ENCODE assay signal across 29 cellular contexts in genomic region chr12:132818562-132818961, GRCh38. TPM values are rescaled to one million over a fixed set of nuclear protein-coding genes. Genes with fewer than 3 reads are reported as not detected.
DNase-seq lines count a peak whose midpoint lies in the region; ATAC-seq and TF ChIP-seq lines count a peak whose summit lies in the region.
"Had no signal": no experiment of that assay in that cellular context is flagged by ENCODE, and none has a peak within 500 bp of the region (broad histone marks: within the 10 kb centered on the region; RNA-seq: fewer than 3 reads in every experiment).

No MANE protein-coding gene starts in this region.

- H3K27ac ChIP-seq in HEK293 (ENCODE audit: extremely low read depth, low read depth, low read length) (no peak overlapping the region), osteoblast (ENCODE audit: low read depth, low read length) (no peak overlapping the region), body of pancreas (no peak overlapping the region)
- H3K27ac ChIP-seq: coronary artery, foreskin keratinocyte, heart right ventricle, SJCRH30, thoracic aorta had no signal

- no peak overlapping the region for H3K4me2 ChIP-seq in osteoblast (ENCODE audit: insufficient read depth, low read length)

- TF ChIP-seq POLR2A in body of pancreas (IDR thresholded peaks at IDR 0.05): no peak

- TF ChIP-seq CTCF in HEK293 (tag by site-specific recombination; IDR thresholded peaks at IDR 0.05): no peak
- no peak for TF ChIP-seq CTCF in chondrocyte (IDR thresholded peaks at IDR 0.05)
- TF ChIP-seq CTCF in osteoblast (IDR thresholded peaks at IDR 0.05; ENCODE audit: extremely low read depth, low read depth, low read length): no peak
- no peak for TF ChIP-seq CTCF in body of pancreas (IDR thresholded peaks at IDR 0.05)

- H3K36me3 ChIP-seq in HEK293 (ENCODE audit: control insufficient read depth in 2 of 2, insufficient read depth in 1 of 2, low read length in 2 of 2) (peaks cover 26 to 71% of the 10 kb centered on the region in 2 experiments; a peak in 2 of 3 replicates), osteoblast (ENCODE audit: insufficient read depth, low read length) (peaks cover 79% of the 10 kb centered on the region), body of pancreas (replicated peaks in 1 of 2; ENCODE audit: insufficient read depth in 1 of 2, low read depth in 2 of 2) (peaks cover 9 to 33% of the 10 kb centered on the region in 2 donors)

- peaks cover 27% of the 10 kb centered on the region for H3K4me1 Mint-ChIP-seq in activated naive CD4-positive, alpha-beta T cell treated with anti-CD3 and anti-CD28 coated beads, Interleukin-2, amount 10 ng/mL, durations not matched to agents 7 days and 5 days
- H3K4me1 Mint-ChIP-seq in chondrocyte (ENCODE audit: low read depth): no peaks in the 10 kb centered on the region
- H3K4me1 Mint-ChIP-seq: CD14-positive monocyte, neural crest cell, WTC11 had no signal

- 93% methylated on average over 8 of the region's 8 CpGs for WGBS in body of pancreas, 2 donors

- H3K4me3 Mint-ChIP-seq in activated naive CD4-positive, alpha-beta T cell treated with anti-CD3 and anti-CD28 coated beads, Interleukin-2, amount 10 ng/mL, durations not matched to agents 7 days and 5 days: no peak overlapping the region
- no peak overlapping the region for H3K4me3 Mint-ChIP-seq in chondrocyte (ENCODE audit: unreplicated experiment)
- H3K4me3 Mint-ChIP-seq: activated naive CD4-positive, alpha-beta T cell treated with anti-CD3 and anti-CD28 coated beads for 36 hours; activated T-cell treated with anti-CD3 and anti-CD28 coated beads, Interleukin-2, amount 50 U/mL, for 72 hours; CD14-positive monocyte; neural crest cell; WTC11 had no signal

- no peaks in the 10 kb centered on the region for H3K9me3 Mint-ChIP-seq in activated naive CD4-positive, alpha-beta T cell treated with anti-CD3 and anti-CD28 coated beads, Interleukin-2, amount 10 ng/mL, durations not matched to agents 7 days and 5 days
- H3K9me3 Mint-ChIP-seq in chondrocyte (ENCODE audit: low read depth): no peaks in the 10 kb centered on the region
- H3K9me3 Mint-ChIP-seq: activated naive CD4-positive, alpha-beta T cell treated with anti-CD3 and anti-CD28 coated beads for 36 hours; activated T-cell treated with anti-CD3 and anti-CD28 coated beads, Interleukin-2, amount 50 U/mL, for 72 hours; neural crest cell; WTC11 had no signal

- H3K79me2 ChIP-seq in osteoblast (ENCODE audit: insufficient read depth, low read length): peaks cover 72% of the 10 kb centered on the region

- no peaks in the 10 kb centered on the region for H3K4me1 ChIP-seq in HEK293 (ENCODE audit: control insufficient read depth, insufficient read depth, low read length)
- peaks cover under 1% of the 10 kb centered on the region for H3K4me1 ChIP-seq in osteoblast (ENCODE audit: insufficient read depth, low read length)
- H3K4me1 ChIP-seq in body of pancreas: no peaks in the 10 kb centered on the region
- H3K4me1 ChIP-seq: foreskin keratinocyte, heart right ventricle, SJCRH30 had no signal

- peaks cover 49% of the 10 kb centered on the region for H3K36me3 Mint-ChIP-seq in activated naive CD4-positive, alpha-beta T cell treated with anti-CD3 and anti-CD28 coated beads, Interleukin-2, amount 10 ng/mL, durations not matched to agents 7 days and 5 days
- H3K36me3 Mint-ChIP-seq in chondrocyte (ENCODE audit: low read depth): peaks cover 32% of the 10 kb centered on the region

- no peaks in the 10 kb centered on the region for H3K27me3 Mint-ChIP-seq in activated naive CD4-positive, alpha-beta T cell treated with anti-CD3 and anti-CD28 coated beads, Interleukin-2, amount 10 ng/mL, durations not matched to agents 7 days and 5 days
- H3K27me3 Mint-ChIP-seq in chondrocyte (ENCODE audit: low read depth): no peaks in the 10 kb centered on the region

- no peak overlapping the region for H3K4me3 ChIP-seq in HEK293 (ENCODE audit: low read depth, low read length)
- no peak overlapping the region for H3K4me3 ChIP-seq in osteoblast (ENCODE audit: insufficient read depth, low read length)
- H3K4me3 ChIP-seq in body of pancreas: no peak overlapping the region
- H3K4me3 ChIP-seq: coronary artery, heart right ventricle, lung, mucosa of descending colon, SJCRH30, thoracic aorta had no signal

- H3K9me3 ChIP-seq in HEK293 (ENCODE audit: control insufficient read depth, insufficient read depth, low read depth, low read length) (no peaks in the 10 kb centered on the region), osteoblast (ENCODE audit: low read depth, low read length) (no peaks in the 10 kb centered on the region), body of pancreas (no peaks in the 10 kb centered on the region)
- H3K9me3 ChIP-seq: heart right ventricle, mucosa of descending colon, SJCRH30, thoracic aorta had no signal

- intact Hi-C loops in body of pancreas (cut with DNase I): no loop called here

- H3K27me3 ChIP-seq in osteoblast (ENCODE audit: insufficient read depth, low read length) (no peaks in the 10 kb centered on the region), body of pancreas (no peaks in the 10 kb centered on the region)
- H3K27me3 ChIP-seq: foreskin keratinocyte, heart right ventricle, SJCRH30 had no signal

- H4K20me1 ChIP-seq in osteoblast (ENCODE audit: insufficient read depth, low read length): peaks cover 65% of the 10 kb centered on the region

- POLR2A ChIA-PET in HEK293 (lab: Yijun Ruan, JAX): no interaction called here

- no peak for ATAC-seq in body of pancreas
- ATAC-seq: esophagus mucosa, foreskin keratinocyte, heart right ventricle, mucosa of descending colon, sciatic nerve, WTC11 had no signal

- no peak for DNase-seq in activated naive CD4-positive, alpha-beta T cell treated with anti-CD3 and anti-CD28 coated beads, Interleukin-2, amount 10 ng/mL, durations not matched to agents 7 days and 5 days
- no peak for DNase-seq in activated naive CD4-positive, alpha-beta T cell treated with anti-CD3 and anti-CD28 coated beads, Interleukin-2, amount 50 U/mL, for 16 hours
- no peak for DNase-seq in chondrocyte (ENCODE audit: low spot score)
- DNase-seq in osteoblast (ENCODE audit: insufficient read length, low spot score, missing footprints): peak; percentile 8
- no peak for DNase-seq in HT-29 (ENCODE audit: low spot score)
- DNase-seq in body of pancreas: no peak
- no peak for DNase-seq in hypothalamus (lab: John Stamatoyannopoulos, UW)
- DNase-seq: activated naive CD4-positive, alpha-beta T cell treated with anti-CD3 and anti-CD28 coated beads for 36 hours; activated T-cell treated with anti-CD3 and anti-CD28 coated beads, Interleukin-2, amount 50 U/mL, for 72 hours; foreskin keratinocyte; heart right ventricle; MM.1S; mucosa of descending colon; NCI-H1417; NCI-H2081; NCI-H226; NCI-H69; SJCRH30; stimulated activated CD4-positive, alpha-beta T cell treated with anti-CD3 and anti-CD28 coated beads, Interleukin-4, amount 100 ng/mL, for 24 hours; stimulated activated naive CD4-positive, alpha-beta T cell treated with Interleukin-2 at 50 U/mL for 16 hours had no signal

- CTCF ChIA-PET in activated naive CD4-positive, alpha-beta T cell treated with anti-CD3 and anti-CD28 coated beads, Interleukin-2, amount 10 ng/mL, durations not matched to agents 7 days and 5 days (lab: Charles Lee): no interaction called here
- CTCF ChIA-PET in HEK293 (lab: Yijun Ruan, JAX): no interaction called here

- peak overlapping the region; percentile 75 for H3K27ac Mint-ChIP-seq in activated naive CD4-positive, alpha-beta T cell treated with anti-CD3 and anti-CD28 coated beads, Interleukin-2, amount 10 ng/mL, durations not matched to agents 7 days and 5 days
- H3K27ac Mint-ChIP-seq in chondrocyte (ENCODE audit: unreplicated experiment): peak overlapping the region; percentile 57
- H3K27ac Mint-ChIP-seq: activated T-cell treated with anti-CD3 and anti-CD28 coated beads, Interleukin-2, amount 50 U/mL, for 72 hours; WTC11 had no signal

- no peak overlapping the region for H2AFZ ChIP-seq in osteoblast (ENCODE audit: low read length)

TF ChIP-seq in HEK293, 187 proteins besides CTCF, POLR2A, EP300 and RAD21 (continues in another document):
- TF ChIP-seq, protein P1, sequence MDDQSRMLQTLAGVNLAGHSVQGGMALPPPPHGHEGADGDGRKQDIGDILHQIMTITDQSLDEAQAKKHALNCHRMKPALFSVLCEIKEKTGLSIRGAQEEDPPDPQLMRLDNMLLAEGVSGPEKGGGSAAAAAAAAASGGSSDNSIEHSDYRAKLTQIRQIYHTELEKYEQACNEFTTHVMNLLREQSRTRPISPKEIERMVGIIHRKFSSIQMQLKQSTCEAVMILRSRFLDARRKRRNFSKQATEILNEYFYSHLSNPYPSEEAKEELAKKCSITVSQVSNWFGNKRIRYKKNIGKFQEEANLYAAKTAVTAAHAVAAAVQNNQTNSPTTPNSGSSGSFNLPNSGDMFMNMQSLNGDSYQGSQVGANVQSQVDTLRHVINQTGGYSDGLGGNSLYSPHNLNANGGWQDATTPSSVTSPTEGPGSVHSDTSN (CRISPR knock-in tag; IDR thresholded peaks at IDR 0.05): no peak
- no peak for TF ChIP-seq ZNF146 (tag by site-specific recombination; IDR thresholded peaks at IDR 0.05)
- peak; percentile 51; the same call in 1 of the 2 replicates for TF ChIP-seq ZNF600 (tag by site-specific recombination; IDR thresholded peaks at IDR 0.05)
- no peak for TF ChIP-seq ZNF2 (tag by site-specific recombination; IDR thresholded peaks at IDR 0.05)
- TF ChIP-seq ZFP3 (tag by site-specific recombination; IDR thresholded peaks at IDR 0.05; ENCODE audit: low read depth): no peak
- TF ChIP-seq, protein P2, sequence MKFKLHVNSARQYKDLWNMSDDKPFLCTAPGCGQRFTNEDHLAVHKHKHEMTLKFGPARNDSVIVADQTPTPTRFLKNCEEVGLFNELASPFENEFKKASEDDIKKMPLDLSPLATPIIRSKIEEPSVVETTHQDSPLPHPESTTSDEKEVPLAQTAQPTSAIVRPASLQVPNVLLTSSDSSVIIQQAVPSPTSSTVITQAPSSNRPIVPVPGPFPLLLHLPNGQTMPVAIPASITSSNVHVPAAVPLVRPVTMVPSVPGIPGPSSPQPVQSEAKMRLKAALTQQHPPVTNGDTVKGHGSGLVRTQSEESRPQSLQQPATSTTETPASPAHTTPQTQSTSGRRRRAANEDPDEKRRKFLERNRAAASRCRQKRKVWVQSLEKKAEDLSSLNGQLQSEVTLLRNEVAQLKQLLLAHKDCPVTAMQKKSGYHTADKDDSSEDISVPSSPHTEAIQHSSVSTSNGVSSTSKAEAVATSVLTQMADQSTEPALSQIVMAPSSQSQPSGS (tag by site-specific recombination; IDR thresholded peaks at IDR 0.05; ENCODE audit: low read depth): peak; percentile 53; the same call in 1 of the 2 replicates

RNA-seq across cellular contexts. Expression of gene GOLGA3, which starts 10.1 kb away (rescaled TPM):
- total RNA-seq in chondrocyte: 144 to 199 TPM (median 148 TPM) in 3 replicates
- total RNA-seq in osteoblast: 102 and 127 TPM in 2 replicates
- total RNA-seq in HT-29 (2014; rRNA removed; shearing (Covaris generic)): 74.3 and 81.6 TPM in 2 replicates
- total RNA-seq in body of pancreas: 10 to 100 TPM; 57.3 to 98.6 TPM

RNA-seq across cellular contexts. Expression of gene ANKLE2, which starts 56.9 kb away (rescaled TPM):
- total RNA-seq in chondrocyte (94.7 to 96.4 TPM (median 95.9 TPM) in 3 replicates), osteoblast (79.9 and 86.1 TPM in 2 replicates), body of pancreas (10 to 100 TPM; 37.9 to 76.1 TPM)
- total RNA-seq in HT-29 (2014; rRNA removed; shearing (Covaris generic)): 57.4 and 67.6 TPM in 2 replicates
